ENCODE assay signal across 14 cellular contexts in the genomic region with DNA sequence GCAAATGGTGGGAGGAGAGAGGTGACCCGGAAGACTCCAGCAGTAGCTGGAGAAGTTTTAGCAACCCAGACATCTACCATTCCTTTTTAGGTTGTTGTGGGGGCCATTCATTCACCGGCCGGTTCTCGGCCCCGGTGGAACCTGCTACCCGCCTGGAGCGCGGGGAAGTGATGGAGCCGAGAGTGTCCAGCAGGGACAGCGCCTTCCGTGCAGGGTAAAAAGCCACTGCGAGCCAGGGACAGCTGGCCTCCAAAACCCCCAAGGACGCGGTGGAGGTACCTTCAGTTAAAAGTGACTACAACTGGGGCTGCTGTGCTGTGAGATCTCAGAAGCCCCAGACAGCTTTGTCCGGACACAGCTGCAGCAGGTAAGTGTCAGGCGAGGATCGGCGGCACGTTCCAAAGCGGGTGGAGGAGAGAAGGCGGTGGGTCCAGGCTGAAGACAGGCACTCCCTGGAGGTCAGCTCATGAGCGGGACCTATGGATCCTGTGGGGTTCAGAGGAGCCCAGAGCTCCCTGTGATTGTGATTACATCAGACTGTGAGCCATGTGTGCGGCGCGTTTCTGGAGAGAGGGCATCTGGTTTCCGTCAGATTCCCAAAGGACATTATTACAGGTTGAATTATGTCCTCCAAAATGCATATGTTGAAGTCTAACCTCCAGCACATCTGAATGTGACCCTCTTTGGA.
"Had no signal": no experiment of that assay in that cellular context is flagged by ENCODE, and none has a peak within 500 bp of the region (broad histone marks: within the 10 kb centered on the region; RNA-seq: fewer than 3 reads in every experiment).

No MANE protein-coding gene starts in this region.

- H3K9me3 ChIP-seq: adrenal gland, left ventricle myocardium inferior, mucosa of descending colon, thyroid gland had no signal

- H3K36me3 ChIP-seq: adrenal gland, left ventricle myocardium inferior, thyroid gland, WERI-Rb-1 had no signal

- DNase-seq: activated CD4-positive, alpha-beta memory T cell treated with anti-CD3 and anti-CD28 coated beads, Interleukin-2, amount 10 ng/mL, durations not matched to agents 7 days and 5 days; activated CD4-positive, alpha-beta T cell treated with anti-CD3 and anti-CD28 coated beads for 36 hours; activated effector memory CD4-positive, alpha-beta T cell treated with anti-CD3 and anti-CD28 coated beads, Interleukin-2, amount 50 U/mL, for 16 hours; activated T-cell treated with anti-CD3 and anti-CD28 coated beads, Interleukin-2, amount 50 U/mL, for 48 hours; erythroblast; islet precursor cell; left ventricle myocardium inferior; mucosa of descending colon; naive thymus-derived CD8-positive, alpha-beta T cell; stimulated activated CD4-positive, alpha-beta T cell treated with anti-CD3 and anti-CD28 coated beads, Interleukin-4, amount 100 ng/mL, for 1 hour; stimulated activated naive B cell treated with anti-CD40 and anti-IgM and Interleukin-4, amounts not matched to agents 10 μg/mL and 1 μg/mL and 100 μg/mL, for 72 hours; thyroid gland; WERI-Rb-1 had no signal

- H3K4me1 ChIP-seq: adrenal gland, left ventricle myocardium inferior had no signal

- ATAC-seq: activated CD4-positive, alpha-beta T cell treated with anti-CD3 and anti-CD28 coated beads for 36 hours; mucosa of descending colon; naive thymus-derived CD8-positive, alpha-beta T cell had no signal

- H3K4me3 ChIP-seq: adrenal gland, left ventricle myocardium inferior, mucosa of descending colon, thyroid gland had no signal

- H3K27ac ChIP-seq: adrenal gland, left ventricle myocardium inferior, thyroid gland, WERI-Rb-1 had no signal

- H3K27me3 ChIP-seq: adrenal gland, thyroid gland had no signal
